17 cellular contexts compared by ENCODE assay signal in the genomic region with DNA sequence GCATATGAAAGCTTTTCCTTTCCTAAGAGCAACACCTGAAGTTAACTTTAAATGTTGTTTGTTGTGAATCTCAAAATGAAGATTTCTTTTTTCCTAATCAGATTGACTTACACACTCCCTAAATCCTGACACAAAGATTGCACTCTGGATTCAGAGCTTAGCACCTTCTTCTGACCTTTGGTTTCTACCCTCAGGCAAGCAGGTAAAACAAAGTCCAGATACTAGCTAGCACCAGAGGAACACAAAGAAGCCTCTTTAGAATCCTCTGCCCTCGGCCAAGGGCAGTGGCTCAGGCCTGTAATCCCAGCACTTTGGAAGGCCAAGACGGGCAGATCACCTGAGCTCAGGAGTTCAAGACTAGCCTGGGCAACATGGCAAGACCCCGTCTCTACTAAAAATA. TPM values are rescaled to one million over a fixed set of nuclear protein-coding genes. Genes with fewer than 3 reads are reported as not detected.
DNase-seq lines count a peak whose midpoint lies in the region; ATAC-seq, FAIRE-seq and TF ChIP-seq lines count a peak whose summit lies in the region.
"Had no signal": no experiment of that assay in that cellular context is flagged by ENCODE, and none has a peak within 500 bp of the region (broad histone marks: within the 10 kb centered on the region; RNA-seq: fewer than 3 reads in every experiment).

No MANE protein-coding gene starts in this region.

- no peak for DNase-seq in IMR-90
- DNase-seq in H1 (ENCODE audit: low read depth in 1 of 2, low spot score in 2 of 2), result no peak
- DNase-seq in HepG2 (ENCODE audit: low spot score), result peak; percentile 35
- DNase-seq in small intestine, result peak; percentile 73
- DNase-seq in NCI-H1930 (lab: John Stamatoyannopoulos, UW), result no peak
- no peak for DNase-seq in right cardiac atrium
- no peak for DNase-seq in dorsolateral prefrontal cortex
- DNase-seq: AML-193; CD4-positive, alpha-beta T cell; GDM1; GM23248; HCEC 1CT had no signal

- H3K18ac ChIP-seq in IMR-90 (ENCODE audit: low read depth, low read length) (no peak overlapping the region), H1 (ENCODE audit: extremely low read depth, low read length) (no peak overlapping the region)

- peaks cover 7% of the 10 kb centered on the region for H3K36me3 ChIP-seq in IMR-90 (ENCODE audit: control insufficient read depth, insufficient read depth, low read length)
- H3K36me3 ChIP-seq in H1 (ENCODE audit: control insufficient read depth in 2 of 4, insufficient read depth in 4 of 4, low read length in 3 of 4), result peaks cover 0 to 11% (median 1%) of the 10 kb centered on the region in 4 experiments; a peak in 3 of 8 replicates
- H3K36me3 ChIP-seq in HepG2 (replicated peaks in 1 of 2; ENCODE audit: control insufficient read depth in 1 of 2, insufficient read depth in 2 of 2, low read length in 2 of 2), result peaks cover 1 to 10% of the 10 kb centered on the region in 2 experiments; a peak in 2 of 5 replicates
- H3K36me3 ChIP-seq in small intestine (ENCODE audit: control insufficient read depth in 2 of 2, insufficient read depth in 2 of 2, low read length in 2 of 2), result peaks cover 0 to 3% of the 10 kb centered on the region in 2 donors

- H2AFZ ChIP-seq in IMR-90 (replicated peaks; ENCODE audit: low read length, poor library complexity) (no peak overlapping the region), H1 (ENCODE audit: low read length) (no peak overlapping the region), HepG2 (ENCODE audit: low read length) (no peak overlapping the region)
- H2AFZ ChIP-seq: GM23248 had no signal

- no TSS peak for BruUV-seq in IMR-90 (replicated peaks; lab: Mats Ljungman, UMichigan)
- BruUV-seq in HepG2 (replicated peaks; lab: Mats Ljungman, UMichigan), result no TSS peak

- no peak overlapping the region for H3K4me3 ChIP-seq in IMR-90 (ENCODE audit: insufficient read depth, low read depth, low read length)
- H3K4me3 ChIP-seq in H1 (ENCODE audit: extremely low read depth in 1 of 4, insufficient read depth in 2 of 4, low read depth in 3 of 4, low read length in 4 of 4), result no peak overlapping the region
- no peak overlapping the region for H3K4me3 ChIP-seq in HepG2 (replicated peaks in 1 of 3; ENCODE audit: insufficient read depth in 1 of 3, low read depth in 2 of 3, low read length in 3 of 3)
- H3K4me3 ChIP-seq in small intestine (ENCODE audit: low read depth in 1 of 2, low read length in 2 of 2), result no peak overlapping the region
- no peak overlapping the region for H3K4me3 ChIP-seq in right cardiac atrium (ENCODE audit: low read length)
- no peak overlapping the region for H3K4me3 ChIP-seq in dorsolateral prefrontal cortex
- H3K4me3 ChIP-seq: A549, GM23248, K562 had no signal

- TF ChIP-seq POLR2A in IMR-90 (IDR thresholded peaks at IDR 0.05; ENCODE audit: low read depth, low read length) (no peak), H1 (IDR thresholded peaks at IDR 0.05; ENCODE audit: control extremely low read depth in 1 of 2, low read depth in 2 of 2, low read length in 2 of 2) (no peak), HepG2 (IDR thresholded peaks at IDR 0.05; ENCODE audit: insufficient read depth in 1 of 2, low read depth in 2 of 2, low read length in 2 of 2) (no peak)

- H2BK20ac ChIP-seq in IMR-90 (ENCODE audit: low read depth, low read length) (no peak overlapping the region), H1 (ENCODE audit: low read length) (no peak overlapping the region)

- 100% methylated on average over 1 of the region's 3 CpGs; no CpG with 5 or more reads in 1 of the 2 experiments for WGBS in IMR-90 (ENCODE audit: extremely low coverage in 2 of 2, insufficient read length in 1 of 2), 2 experiments
- 91% methylated on average over 3 of the region's 3 CpGs; no CpG with 5 or more reads in 1 of the 2 experiments for WGBS in H1 (ENCODE audit: extremely low coverage in 1 of 2, insufficient coverage in 1 of 2, insufficient read length in 1 of 2, insufficient replicate concordance in 2 of 2, low coverage in 1 of 2, low lambda C conversion rate in 2 of 2, missing lambda C conversion rate in 1 of 2), 2 experiments
- WGBS in HepG2 (ENCODE audit: low lambda C conversion rate), result 32% methylated on average over 3 of the region's 3 CpGs
- 50 to 71% (median 56%) methylated on average over 3 of the region's 3 CpGs for WGBS in small intestine, 3 donors
- WGBS in right cardiac atrium, result 92% methylated on average over 3 of the region's 3 CpGs

- dilution Hi-C loops in IMR-90 (cut with HindIII; ENCODE audit: low sequenced_read_pairs, unreplicated experiment), result no loop called here

- H3K14ac ChIP-seq in IMR-90 (replicated peaks; ENCODE audit: low read depth, low read length) (0 out of 2 replicates have a peak overlapping the region, but pooled peaks have one; percentile 21), H1 (ENCODE audit: insufficient read length) (no peak overlapping the region)

- H3K79me1 ChIP-seq in IMR-90 (ENCODE audit: low read depth in 1 of 2, low read length in 2 of 2), result peaks cover 4 to 12% of the 10 kb centered on the region in 2 experiments
- no peaks in the 10 kb centered on the region for H3K79me1 ChIP-seq in H1 (ENCODE audit: low read depth, low read length)

- H4K20me1 ChIP-seq in IMR-90 (ENCODE audit: insufficient read depth, low read length) (peaks cover 4% of the 10 kb centered on the region; the same call in 1 of the 2 replicates), H1 (replicated peaks in 1 of 2; ENCODE audit: control insufficient read depth in 1 of 2, insufficient read depth in 2 of 2, low read length in 2 of 2) (no peaks in the 10 kb centered on the region), HepG2 (ENCODE audit: insufficient read depth, low read length) (no peaks in the 10 kb centered on the region)

- no peak for TF ChIP-seq RAD21 in IMR-90 (IDR thresholded peaks at IDR 0.05; ENCODE audit: low read length)
- no peak for TF ChIP-seq RAD21 in H1 (IDR thresholded peaks at IDR 0.05 in 1 of 2, conservative IDR thresholded peaks at IDR 0.05 in 1 of 2; ENCODE audit: low read depth in 2 of 2, low read length in 2 of 2)
- no peak for TF ChIP-seq RAD21 in HepG2 (CRISPR knock-in tag; IDR thresholded peaks at IDR 0.05)

- no peak for ATAC-seq in IMR-90 (ENCODE audit: low read depth)
- ATAC-seq in HepG2, result peak; percentile 67
- ATAC-seq in right cardiac atrium, result no peak
- ATAC-seq: A549, K562 had no signal

- no peak overlapping the region for H2BK12ac ChIP-seq in H1 (ENCODE audit: low read depth, low read length)

- FAIRE-seq in H1 (lab: Jason Lieb, UNC) (no peak), HepG2 (lab: Jason Lieb, UNC) (no peak), small intestine (lab: Jason Lieb, UNC) (no peak)
- FAIRE-seq: A549, H54, K562 had no signal

- H3K4me1 ChIP-seq in IMR-90 (ENCODE audit: control insufficient read depth, insufficient read depth, low read length) (peaks cover 4% of the 10 kb centered on the region), H1 (replicated peaks in 1 of 4; ENCODE audit: control insufficient read depth in 3 of 4, insufficient read depth in 4 of 4, low read length in 3 of 4) (peaks cover 0 to 3% (median 0%) of the 10 kb centered on the region in 4 experiments; a peak in 1 of 7 replicates), HepG2 (ENCODE audit: insufficient read depth, low read length) (peaks cover 25% of the 10 kb centered on the region), small intestine (ENCODE audit: control insufficient read depth in 2 of 2, insufficient read depth in 1 of 2, low read depth in 1 of 2, low read length in 1 of 2) (no peaks in the 10 kb centered on the region), right cardiac atrium (ENCODE audit: control insufficient read depth, insufficient read depth, low read length) (no peaks in the 10 kb centered on the region)

- H3K9me1 ChIP-seq in IMR-90 (ENCODE audit: insufficient read depth, low read length), result peaks cover 7% of the 10 kb centered on the region

- TF ChIP-seq EP300 in H1 (IDR thresholded peaks at IDR 0.05; ENCODE audit: borderline replicate concordance in 1 of 2, low read depth in 2 of 2, low read length in 2 of 2) (no peak), HepG2 (IDR thresholded peaks at IDR 0.05; ENCODE audit: low read depth in 2 of 2, low read length in 2 of 2) (no peak), HepG2 (CRISPR knock-in tag; IDR thresholded peaks at IDR 0.05; ENCODE audit: borderline replicate concordance) (no peak)

- H2BK5ac ChIP-seq in IMR-90 (ENCODE audit: low read depth, low read length, poor library complexity, severe bottlenecking) (no peak overlapping the region), H1 (ENCODE audit: low read depth, low read length) (no peak overlapping the region)

- H3K9ac ChIP-seq in IMR-90 (ENCODE audit: low read depth, low read length), result no peak overlapping the region
- no peak overlapping the region for H3K9ac ChIP-seq in H1 (replicated peaks in 1 of 4; ENCODE audit: extremely low read depth in 1 of 4, low read depth in 3 of 4, low read length in 3 of 4)
- no peak overlapping the region for H3K9ac ChIP-seq in HepG2 (ENCODE audit: insufficient read depth, low read depth, low read length)
- H3K9ac ChIP-seq: GM23248 had no signal

- TF ChIP-seq CTCF in IMR-90 (conservative IDR thresholded peaks at IDR 0.05; ENCODE audit: low read depth, low read length), result no peak
- no peak for TF ChIP-seq CTCF in H1 (IDR thresholded peaks at IDR 0.05; ENCODE audit: control extremely low read depth in 1 of 3, insufficient read depth in 1 of 3, low read depth in 1 of 3, low read length in 3 of 3)
- TF ChIP-seq CTCF in HepG2 (CRISPR knock-in tag; IDR thresholded peaks at IDR 0.05), result no peak
- TF ChIP-seq CTCF in dorsolateral prefrontal cortex (IDR thresholded peaks at IDR 0.05 in 54 of 56, conservative IDR thresholded peaks at IDR 0.05 in 2 of 56; ENCODE audit: low read depth in 1 of 56, partially characterized antibody in 56 of 56), result no peak

- H3K9me3 ChIP-seq in IMR-90 (ENCODE audit: control insufficient read depth, insufficient read depth, low read length) (no peaks in the 10 kb centered on the region), H1 (ENCODE audit: insufficient read depth in 2 of 2, low read depth in 1 of 2, low read length in 1 of 2) (no peaks in the 10 kb centered on the region), HepG2 (ENCODE audit: low read length) (no peaks in the 10 kb centered on the region), small intestine (ENCODE audit: control insufficient read depth, low read depth) (no peaks in the 10 kb centered on the region), right cardiac atrium (ENCODE audit: control insufficient read depth, low read length) (no peaks in the 10 kb centered on the region)
- H3K9me3 ChIP-seq: A549, Caco-2 had no signal

- H3K27ac ChIP-seq in IMR-90 (ENCODE audit: insufficient read depth, low read length) (no peak overlapping the region), H1 (ENCODE audit: low read depth, low read length) (0 out of 2 replicates have a peak overlapping the region, but pooled peaks have one; percentile 32), HepG2 (ENCODE audit: extremely low read length, insufficient read depth, low read length) (peak overlapping the region; percentile 27), small intestine (ENCODE audit: low read depth in 1 of 2, low read length in 1 of 2) (no peak overlapping the region), right cardiac atrium (ENCODE audit: low read length) (no peak overlapping the region), dorsolateral prefrontal cortex (no peak overlapping the region)
- H3K27ac ChIP-seq: A549, C4-2B, GM23248 had no signal

- H2BK120ac ChIP-seq in IMR-90 (ENCODE audit: low read depth, low read length) (no peak overlapping the region), H1 (replicated peaks; ENCODE audit: low read depth, low read length) (no peak overlapping the region)

- no peaks in the 10 kb centered on the region for H3K23me2 ChIP-seq in H1 (ENCODE audit: low read depth, low read length)

- H3K27me3 ChIP-seq in IMR-90 (ENCODE audit: control insufficient read depth, insufficient read depth, low read length), result no peaks in the 10 kb centered on the region
- no peaks in the 10 kb centered on the region for H3K27me3 ChIP-seq in H1 (replicated peaks in 1 of 4; ENCODE audit: control insufficient read depth in 3 of 4, extremely low read depth in 1 of 4, insufficient read depth in 3 of 4, low read length in 3 of 4)
- H3K27me3 ChIP-seq in HepG2 (ENCODE audit: control insufficient read depth in 1 of 2, insufficient read depth in 2 of 2, low read length in 2 of 2), result no peaks in the 10 kb centered on the region
- H3K27me3 ChIP-seq in small intestine (ENCODE audit: control insufficient read depth in 2 of 2, insufficient read depth in 2 of 2, low read length in 2 of 2), result no peaks in the 10 kb centered on the region
- no peaks in the 10 kb centered on the region for H3K27me3 ChIP-seq in right cardiac atrium (ENCODE audit: control insufficient read depth, insufficient read depth)
- H3K27me3 ChIP-seq in dorsolateral prefrontal cortex, result no peaks in the 10 kb centered on the region

- in situ Hi-C loops in IMR-90 (cut with MboI; ENCODE audit: low sequenced_read_pairs) (no loop called here), HepG2 (cut with HindIII; ENCODE audit: extremely low pct_ligation_motif_present, low pct_unique_long_range_greater_than_20kb) (no loop called here)

- intact Hi-C loops in IMR-90 (cut with micrococcal nuclease) (no loop called here), HepG2 (cut with micrococcal nuclease; ENCODE audit: unreplicated experiment) (no loop called here), right cardiac atrium (cut with DNase I) (no loop called here), dorsolateral prefrontal cortex (cut with DNase I) (no loop called here)

- H3K23ac ChIP-seq in IMR-90 (ENCODE audit: low read depth, low read length), result no peak overlapping the region
- no peak overlapping the region for H3K23ac ChIP-seq in H1 (ENCODE audit: insufficient read length)

- H3K4ac ChIP-seq in IMR-90 (ENCODE audit: low read depth, low read length) (no peak overlapping the region), H1 (replicated peaks; ENCODE audit: insufficient read length, low read depth, low read length) (no peak overlapping the region)

- no peak overlapping the region for H4K5ac ChIP-seq in IMR-90 (ENCODE audit: low read depth, low read length)
- H4K5ac ChIP-seq in H1 (ENCODE audit: insufficient read length, low read depth, low read length), result no peak overlapping the region

- H3K56ac ChIP-seq in IMR-90 (ENCODE audit: extremely low read depth, insufficient read depth, low read length), result no peak overlapping the region
- no peak overlapping the region for H3K56ac ChIP-seq in H1 (replicated peaks; ENCODE audit: insufficient read length, low read depth, low read length)

- H3K79me2 ChIP-seq in H1 (ENCODE audit: control insufficient read depth in 1 of 2, insufficient read depth in 2 of 2, low read length in 2 of 2) (no peaks in the 10 kb centered on the region), HepG2 (ENCODE audit: insufficient read depth, low read length) (no peaks in the 10 kb centered on the region)

- POLR2A ChIA-PET in IMR-90 (lab: Charles Lee; ENCODE audit: unreplicated experiment), result no interaction called here
- POLR2A ChIA-PET in H1 (lab: Charles Lee; ENCODE audit: partially characterized antibody), result interaction anchor here (1.4 kb wide), 1 partner anchor 8 kb away, joined by 7 read pairs; no protein-coding TSS in a partner anchor
- POLR2A ChIA-PET in HepG2 (lab: Yijun Ruan, JAX), result no interaction called here

- no peak overlapping the region for H2AK9ac ChIP-seq in IMR-90 (replicated peaks; ENCODE audit: low read depth, low read length, poor library complexity)

- CTCF ChIA-PET in IMR-90 (lab: Yijun Ruan, JAX) (interaction anchor here (1.0 to 1.3 kb wide), 2 partner anchors 8 to 81 kb away, joined by 3 read pairs; no protein-coding TSS in a partner anchor), H1 (lab: Charles Lee; ENCODE audit: partially characterized antibody) (interaction anchor here (0.8 to 2.7 kb wide), 6 partner anchors 8 to 52 kb away, joined by 3 to 17 read pairs (median 3); no protein-coding TSS in a partner anchor), HepG2 (lab: Yijun Ruan, JAX; ENCODE audit: low intra/inter-chr PET ratio, low total read pairs) (no interaction called here)

- H4K8ac ChIP-seq in IMR-90 (ENCODE audit: low read depth in 2 of 2, low read length in 2 of 2) (no peak overlapping the region), H1 (ENCODE audit: extremely low read depth, insufficient read depth, low read length) (no peak overlapping the region)

- no peak overlapping the region for H3K4me2 ChIP-seq in IMR-90 (ENCODE audit: low read depth, low read length)
- H3K4me2 ChIP-seq in H1 (ENCODE audit: insufficient read depth in 1 of 2, low read depth in 2 of 2, low read length in 2 of 2), result no peak overlapping the region
- 0 out of 2 replicates have a peak overlapping the region, but pooled peaks have one; percentile 13 for H3K4me2 ChIP-seq in HepG2 (ENCODE audit: low read depth, low read length)
- H3K4me2 ChIP-seq: A549 had no signal

- H2BK15ac ChIP-seq in IMR-90 (ENCODE audit: low read depth, low read length) (no peak overlapping the region), H1 (ENCODE audit: low read length) (no peak overlapping the region)

- H4K91ac ChIP-seq in IMR-90 (ENCODE audit: insufficient read depth, low read depth, low read length) (no peak overlapping the region), H1 (replicated peaks; ENCODE audit: insufficient read length, low read length) (no peak overlapping the region)

- H2AK5ac ChIP-seq in IMR-90 (ENCODE audit: low read depth, low read length) (no peak overlapping the region), H1 (ENCODE audit: low read depth, low read length) (no peak overlapping the region)

RNA-seq across cellular contexts. Expression of a gene that starts 14.5 kb away (rescaled TPM):
- total RNA-seq in IMR-90 (2012; rRNA removed) (15.6 and 16.9 TPM in 2 replicates), HepG2 (2016; rRNA removed; fragmentation: Illumina TruSeq; extraction: Trizol) (8.1 and 9.6 TPM in 2 replicates), right cardiac atrium (1 to 10 TPM; 4.5 to 7.0 (median 5.7) TPM), dorsolateral prefrontal cortex (10 to 100 TPM in 116 of 120 experiments, 1 to 10 TPM in 4; 9.5 to 22.3 (median 15.6) TPM)
- polyA plus RNA-seq in IMR-90 (2012; rRNA removed) (6.7 and 7.7 TPM in 2 replicates), H1 (2011; rRNA removed) (4.1 and 7.3 TPM in 2 replicates), HepG2 (2011; rRNA removed) (4.5 and 5.5 TPM in 2 replicates), small intestine (1 to 10 TPM; 3.7 to 5.4 (median 4.5) TPM), right cardiac atrium (3.1 TPM)
- polyA plus RNA-seq in IMR-90 (2012; cell fraction: cytosol; rRNA removed), result 1.6 and 1.7 TPM in 2 replicates
- 2.2 and 13.6 TPM in 2 replicates for polyA plus RNA-seq in IMR-90 (2012; cell fraction: nucleus; rRNA removed; ENCODE audit: low replicate concordance)
- total RNA-seq in H1 (2021; fragmentation: NEBNext Ultra II Directional; extraction: Animal tissue kit (Norgen Biotek cat#: 25700)), result 9.0 and 10.2 TPM in 2 replicates
- polyA plus RNA-seq in H1 (2011; cell fraction: cytosol; rRNA removed), result 7.5 TPM
- 3.7 TPM for polyA plus RNA-seq in H1 (2011; cell fraction: nucleus; rRNA removed)
- 7.1 to 10.1 TPM (median 8.6 TPM) in 4 replicates for polyA plus RNA-seq in H1 (2012, experiment 1 of 2)
- polyA plus RNA-seq in H1 (2012, experiment 2 of 2), result 0.92 TPM
- 3.3 TPM for polyA plus RNA-seq in H1 (2013, experiment 1 of 2)
- polyA plus RNA-seq in H1 (2013, experiment 2 of 2), result 3.2 TPM
- polyA minus RNA-seq in H1 (2011; rRNA and poly(A)+ RNA removed), result 12.5 and 13.8 TPM in 2 replicates
- 9.0 TPM for polyA minus RNA-seq in H1 (2011; cell fraction: cytosol; rRNA and poly(A)+ RNA removed)
- polyA minus RNA-seq in H1 (2011; cell fraction: nucleus; rRNA and poly(A)+ RNA removed), result 10.2 TPM
- 1.6 and 2.3 TPM in 2 replicates for total RNA-seq in HepG2 (2016; cell fraction: cytosol; rRNA removed; fragmentation: Illumina TruSeq; extraction: Trizol; ENCODE audit: low read depth)
- total RNA-seq in HepG2 (2016; cell fraction: insoluble cytoplasmic fraction; rRNA removed; fragmentation: Illumina TruSeq; extraction: Trizol), result 7.7 and 9.8 TPM in 2 replicates
- 3.9 and 4.2 TPM in 2 replicates for total RNA-seq in HepG2 (2016; cell fraction: membrane; rRNA removed; fragmentation: Illumina TruSeq; extraction: Trizol)
- 7.4 and 8.9 TPM in 2 replicates for total RNA-seq in HepG2 (2016; cell fraction: nucleus; rRNA removed; fragmentation: Illumina TruSeq; extraction: Trizol)
- 2.2 and 4.5 TPM in 2 replicates for polyA plus RNA-seq in HepG2 (2011; cell fraction: cytosol; rRNA removed)
- 4.5 and 5.0 TPM in 2 replicates for polyA plus RNA-seq in HepG2 (2011; cell fraction: nucleus; rRNA removed)
- 5.7 and 6.2 TPM in 2 replicates for polyA plus RNA-seq in HepG2 (2012)
- polyA plus RNA-seq in HepG2 (2016; cell fraction: cytosol; fragmentation: Illumina TruSeq; extraction: Trizol; ENCODE audit: low read depth), result 0.77 and 0.81 TPM in 2 replicates
- polyA plus RNA-seq in HepG2 (2016; cell fraction: insoluble cytoplasmic fraction; fragmentation: Illumina TruSeq; extraction: Trizol; ENCODE audit: low read depth), result 6.7 and 7.8 TPM in 2 replicates
- polyA plus RNA-seq in HepG2 (2016; cell fraction: membrane; fragmentation: Illumina TruSeq; extraction: Trizol; ENCODE audit: low read depth), result 2.3 TPM in 2 replicates
- polyA plus RNA-seq in HepG2 (2016; cell fraction: nucleus; fragmentation: Illumina TruSeq; extraction: Trizol; ENCODE audit: insufficient read depth, low read depth), result 10.6 and 11.6 TPM in 2 replicates
- polyA minus RNA-seq in HepG2 (2011; rRNA and poly(A)+ RNA removed; ENCODE audit: low replicate concordance), result 1.2 and 2.3 TPM in 2 replicates
- polyA minus RNA-seq in HepG2 (2011; cell fraction: cytosol; rRNA and poly(A)+ RNA removed), result 3.6 and 3.9 TPM in 2 replicates
- 9.7 and 11.6 TPM in 2 replicates for polyA minus RNA-seq in HepG2 (2011; cell fraction: nucleus; rRNA and poly(A)+ RNA removed)

RNA-seq across cellular contexts. Expression of a gene that starts 14.6 kb away (rescaled TPM):
- total RNA-seq in IMR-90 (2012; rRNA removed), result 3.9 and 6.1 TPM in 2 replicates
- polyA plus RNA-seq in IMR-90 (2012; rRNA removed), result 8.4 and 8.5 TPM in 2 replicates
- 1.2 and 3.1 TPM in 2 replicates for polyA plus RNA-seq in IMR-90 (2012; cell fraction: cytosol; rRNA removed)
- 0.39 and 3.2 TPM in 2 replicates for polyA plus RNA-seq in IMR-90 (2012; cell fraction: nucleus; rRNA removed; ENCODE audit: low replicate concordance)
- total RNA-seq in H1 (2021; fragmentation: NEBNext Ultra II Directional; extraction: Animal tissue kit (Norgen Biotek cat#: 25700)), result 12.5 and 15.8 TPM in 2 replicates
- 2.8 and 5.1 TPM in 2 replicates for polyA plus RNA-seq in H1 (2011; rRNA removed)
- 9.9 TPM for polyA plus RNA-seq in H1 (2011; cell fraction: cytosol; rRNA removed)
- polyA plus RNA-seq in H1 (2011; cell fraction: nucleus; rRNA removed), result 0.86 TPM
- 8.4 to 15.2 TPM (median 8.6 TPM) in 4 replicates for polyA plus RNA-seq in H1 (2012, experiment 1 of 2)
- 1.4 TPM for polyA plus RNA-seq in H1 (2012, experiment 2 of 2)
- 21.2 TPM for polyA plus RNA-seq in H1 (2013, experiment 1 of 2)
- 21.1 TPM for polyA plus RNA-seq in H1 (2013, experiment 2 of 2)
- polyA minus RNA-seq in H1 (2011; rRNA and poly(A)+ RNA removed), result 1.1 and 1.8 TPM in 2 replicates
- polyA minus RNA-seq in H1 (2011; cell fraction: cytosol; rRNA and poly(A)+ RNA removed), result 0.29 TPM
- polyA minus RNA-seq in H1 (2011; cell fraction: nucleus; rRNA and poly(A)+ RNA removed), result 0.60 TPM
- 45.9 and 68.0 TPM in 2 replicates for total RNA-seq in HepG2 (2016; rRNA removed; fragmentation: Illumina TruSeq; extraction: Trizol)
- total RNA-seq in HepG2 (2016; cell fraction: cytosol; rRNA removed; fragmentation: Illumina TruSeq; extraction: Trizol; ENCODE audit: low read depth), result 28.7 and 36.7 TPM in 2 replicates
- 49.0 and 71.1 TPM in 2 replicates for total RNA-seq in HepG2 (2016; cell fraction: insoluble cytoplasmic fraction; rRNA removed; fragmentation: Illumina TruSeq; extraction: Trizol)
- 36.3 and 42.5 TPM in 2 replicates for total RNA-seq in HepG2 (2016; cell fraction: membrane; rRNA removed; fragmentation: Illumina TruSeq; extraction: Trizol)
- 15.2 and 16.4 TPM in 2 replicates for total RNA-seq in HepG2 (2016; cell fraction: nucleus; rRNA removed; fragmentation: Illumina TruSeq; extraction: Trizol)
- 5.0 and 7.4 TPM in 2 replicates for polyA plus RNA-seq in HepG2 (2011; rRNA removed)
- polyA plus RNA-seq in HepG2 (2011; cell fraction: cytosol; rRNA removed), result 3.1 and 4.2 TPM in 2 replicates
- polyA plus RNA-seq in HepG2 (2011; cell fraction: nucleus; rRNA removed), result 1.3 and 1.5 TPM in 2 replicates
- 12.3 and 19.5 TPM in 2 replicates for polyA plus RNA-seq in HepG2 (2012)
- polyA plus RNA-seq in HepG2 (2016; cell fraction: cytosol; fragmentation: Illumina TruSeq; extraction: Trizol; ENCODE audit: low read depth), result 33.3 and 41.1 TPM in 2 replicates
- 68.1 and 71.8 TPM in 2 replicates for polyA plus RNA-seq in HepG2 (2016; cell fraction: insoluble cytoplasmic fraction; fragmentation: Illumina TruSeq; extraction: Trizol; ENCODE audit: low read depth)
- 37.1 and 41.1 TPM in 2 replicates for polyA plus RNA-seq in HepG2 (2016; cell fraction: membrane; fragmentation: Illumina TruSeq; extraction: Trizol; ENCODE audit: low read depth)
- polyA plus RNA-seq in HepG2 (2016; cell fraction: nucleus; fragmentation: Illumina TruSeq; extraction: Trizol; ENCODE audit: insufficient read depth, low read depth), result 29.2 and 31.1 TPM in 2 replicates
- 1.1 TPM in 2 replicates for polyA minus RNA-seq in HepG2 (2011; rRNA and poly(A)+ RNA removed; ENCODE audit: low replicate concordance)
- polyA minus RNA-seq in HepG2 (2011; cell fraction: cytosol; rRNA and poly(A)+ RNA removed), result 0.89 and 1.4 TPM in 2 replicates
- polyA minus RNA-seq in HepG2 (2011; cell fraction: nucleus; rRNA and poly(A)+ RNA removed), result 2.1 and 2.6 TPM in 2 replicates
- 1 to 10 TPM; 2.4 to 6.4 (median 3.6) TPM for polyA plus RNA-seq in small intestine
- 10 to 100 TPM; 22.4 to 33.2 (median 27.3) TPM for total RNA-seq in right cardiac atrium
- polyA plus RNA-seq in right cardiac atrium, result 11.7 TPM
- 10 to 100 TPM; 12.2 to 32.2 (median 24.3) TPM for total RNA-seq in dorsolateral prefrontal cortex

Comparison
In these comparisons a context has a peak if more than half of its experiments do, and no peak if none do; other contexts are left out.
1. DNase-seq: peak in HepG2 (single experiment) and small intestine (single experiment); none in IMR-90 (single experiment), H1 (0 of 2), NCI-H1930 (0 of 2), right cardiac atrium (0 of 3) and dorsolateral prefrontal cortex (0 of 10).
2. H3K27ac ChIP-seq: peak in H1 (single experiment) and HepG2 (single experiment); none in IMR-90 (single experiment), small intestine (0 of 2), right cardiac atrium (single experiment) and dorsolateral prefrontal cortex (0 of 59).